In the genomic region with DNA sequence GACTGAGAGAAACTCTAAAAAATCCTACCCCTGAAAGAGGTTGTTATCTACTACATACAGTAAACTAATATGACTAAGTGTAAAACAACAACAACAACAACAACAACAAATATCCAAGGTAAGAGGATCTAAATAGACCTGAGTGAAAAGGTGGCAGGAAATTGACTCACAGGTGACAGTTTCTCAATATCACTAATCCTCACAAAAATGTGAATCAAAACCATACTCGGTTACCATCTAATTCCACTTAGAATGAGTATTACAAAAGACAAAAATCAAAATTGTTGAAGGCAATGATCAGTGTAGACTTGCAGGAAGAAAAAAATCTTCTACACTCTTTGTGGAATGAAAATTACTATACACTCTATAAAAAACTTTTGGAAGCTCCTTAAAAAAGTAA, we compare ENCODE assay signal across 19 cellular contexts. TPM values are rescaled to one million over a fixed set of nuclear protein-coding genes. Genes with fewer than 3 reads are reported as not detected.
DNase-seq lines count a peak whose midpoint lies in the region; ATAC-seq and TF ChIP-seq lines count a peak whose summit lies in the region.
"Had no signal": no experiment of that assay in that cellular context is flagged by ENCODE, and none has a peak within 500 bp of the region (broad histone marks: within the 10 kb centered on the region; RNA-seq: fewer than 3 reads in every experiment).

No MANE protein-coding gene starts in this region.

- POLR2A ChIA-PET in CD8-positive, alpha-beta T cell (lab: Charles Lee) = no interaction called here
- POLR2A ChIA-PET in activated CD4-positive, alpha-beta memory T cell treated with anti-CD3 and anti-CD28 coated beads for 36 hours (lab: Charles Lee) = no interaction called here
- POLR2A ChIA-PET in RWPE1 (lab: Yijun Ruan, JAX; ENCODE audit: low non-redundant PET) = no interaction called here

- peaks cover 46% of the 10 kb centered on the region for H3K36me3 ChIP-seq in CD8-positive, alpha-beta T cell (ENCODE audit: insufficient read depth, low read length)

- no peaks in the 10 kb centered on the region for H3K27me3 Mint-ChIP-seq in activated T-cell treated with anti-CD3 and anti-CD28 coated beads, Interleukin-2, amount 50 U/mL, for 4 hours (ENCODE audit: low read depth)
- no peaks in the 10 kb centered on the region for H3K27me3 Mint-ChIP-seq in CD8-positive, alpha-beta T cell (ENCODE audit: low read depth)
- no peaks in the 10 kb centered on the region for H3K27me3 Mint-ChIP-seq in activated CD4-positive, alpha-beta memory T cell treated with anti-CD3 and anti-CD28 coated beads for 36 hours
- no peaks in the 10 kb centered on the region for H3K27me3 Mint-ChIP-seq in effector memory CD8-positive, alpha-beta T cell
- H3K27me3 Mint-ChIP-seq: IgD-negative memory B cell had no signal

- peak; percentile 33 to 45 for ATAC-seq in activated T-cell treated with anti-CD3 and anti-CD28 coated beads, Interleukin-2, amount 50 U/mL, for 4 hours
- ATAC-seq in CD8-positive, alpha-beta T cell = no peak
- ATAC-seq in effector memory CD8-positive, alpha-beta T cell (replicated peaks) = no peak
- ATAC-seq in GM19455 (IDR thresholded peaks at IDR 0.05; ENCODE audit: unreplicated experiment) = no peak
- ATAC-seq in GM19035 (IDR thresholded peaks at IDR 0.05; ENCODE audit: unreplicated experiment) = no peak
- ATAC-seq: Panc1 had no signal

- CTCF ChIA-PET in CD8-positive, alpha-beta T cell (lab: Charles Lee) = no interaction called here
- CTCF ChIA-PET in activated CD4-positive, alpha-beta memory T cell treated with anti-CD3 and anti-CD28 coated beads for 36 hours (lab: Charles Lee) = no interaction called here
- CTCF ChIA-PET in RWPE1 (lab: Yijun Ruan, JAX) = no interaction called here

- peaks cover 54% of the 10 kb centered on the region for H3K4me1 Mint-ChIP-seq in activated T-cell treated with anti-CD3 and anti-CD28 coated beads, Interleukin-2, amount 50 U/mL, for 4 hours (ENCODE audit: low read depth)
- H3K4me1 Mint-ChIP-seq in CD8-positive, alpha-beta T cell (ENCODE audit: low read depth) = peaks cover 52% of the 10 kb centered on the region
- peaks cover 59% of the 10 kb centered on the region for H3K4me1 Mint-ChIP-seq in activated CD4-positive, alpha-beta memory T cell treated with anti-CD3 and anti-CD28 coated beads for 36 hours (ENCODE audit: low read depth)
- H3K4me1 Mint-ChIP-seq in effector memory CD8-positive, alpha-beta T cell (ENCODE audit: low read depth in 2 of 2) = peaks cover 38 to 39% of the 10 kb centered on the region in 2 donors

- peak overlapping the region; percentile 33 for H3K27ac Mint-ChIP-seq in CD8-positive, alpha-beta T cell
- peak overlapping the region; percentile 50 for H3K27ac Mint-ChIP-seq in activated CD4-positive, alpha-beta memory T cell treated with anti-CD3 and anti-CD28 coated beads for 36 hours
- peak overlapping the region; percentile 2 to 5 for H3K27ac Mint-ChIP-seq in effector memory CD8-positive, alpha-beta T cell

- H3K27me3 ChIP-seq in CD8-positive, alpha-beta T cell (ENCODE audit: insufficient read depth, low read length) = no peaks in the 10 kb centered on the region

- no peaks in the 10 kb centered on the region for H3K9me3 Mint-ChIP-seq in activated T-cell treated with anti-CD3 and anti-CD28 coated beads, Interleukin-2, amount 50 U/mL, for 4 hours
- no peaks in the 10 kb centered on the region for H3K9me3 Mint-ChIP-seq in CD8-positive, alpha-beta T cell
- H3K9me3 Mint-ChIP-seq in activated CD4-positive, alpha-beta memory T cell treated with anti-CD3 and anti-CD28 coated beads for 36 hours = no peaks in the 10 kb centered on the region
- H3K9me3 Mint-ChIP-seq in effector memory CD8-positive, alpha-beta T cell = no peaks in the 10 kb centered on the region
- H3K9me3 Mint-ChIP-seq: IgD-negative memory B cell had no signal

- no peak for DNase-seq in activated T-cell treated with anti-CD3 and anti-CD28 coated beads, Interleukin-2, amount 50 U/mL, for 4 hours
- no peak for DNase-seq in activated T-cell treated with anti-CD3 and anti-CD28 coated beads, Interleukin-2, amount 50 U/mL, for 48 hours
- no peak for DNase-seq in CD8-positive, alpha-beta T cell
- no peak for DNase-seq in activated CD4-positive, alpha-beta memory T cell treated with anti-CD3 and anti-CD28 coated beads for 36 hours
- DNase-seq in effector memory CD8-positive, alpha-beta T cell = no peak
- no peak for DNase-seq in RWPE1 (ENCODE audit: low spot score)
- DNase-seq: AML-193, HCEC 1CT, NCI-H1417, NCI-H1930, NCI-H2171 treated with DMSO at 0.1 percent for 48 hours, NCI-H510A treated with DMSO at 0.1 percent for 48 hours, Right ventricle myocardium superior had no signal

- H3K9me3 ChIP-seq in CD8-positive, alpha-beta T cell (ENCODE audit: low read length) = no peaks in the 10 kb centered on the region

- no peak for TF ChIP-seq CTCF in CD8-positive, alpha-beta T cell (IDR thresholded peaks at IDR 0.05)
- TF ChIP-seq CTCF in RWPE1 (conservative IDR thresholded peaks at IDR 0.05; ENCODE audit: low read depth) = no peak

- H3K36me3 Mint-ChIP-seq in activated T-cell treated with anti-CD3 and anti-CD28 coated beads, Interleukin-2, amount 50 U/mL, for 4 hours (ENCODE audit: insufficient read depth) = peaks cover 75% of the 10 kb centered on the region
- peaks cover 94% of the 10 kb centered on the region for H3K36me3 Mint-ChIP-seq in CD8-positive, alpha-beta T cell
- H3K36me3 Mint-ChIP-seq in activated CD4-positive, alpha-beta memory T cell treated with anti-CD3 and anti-CD28 coated beads for 36 hours = peaks cover 82% of the 10 kb centered on the region
- H3K36me3 Mint-ChIP-seq in effector memory CD8-positive, alpha-beta T cell (ENCODE audit: insufficient read depth) = peaks cover 61% of the 10 kb centered on the region

- no peak overlapping the region for H3K27ac ChIP-seq in CD8-positive, alpha-beta T cell (ENCODE audit: low read depth, low read length)
- no peak overlapping the region for H3K27ac ChIP-seq in RWPE1

- peaks cover 14% of the 10 kb centered on the region for H3K4me1 ChIP-seq in CD8-positive, alpha-beta T cell (ENCODE audit: insufficient read depth, low read length)

- no peak overlapping the region for H3K4me3 Mint-ChIP-seq in activated T-cell treated with anti-CD3 and anti-CD28 coated beads, Interleukin-2, amount 50 U/mL, for 4 hours
- H3K4me3 Mint-ChIP-seq in CD8-positive, alpha-beta T cell = no peak overlapping the region
- H3K4me3 Mint-ChIP-seq in activated CD4-positive, alpha-beta memory T cell treated with anti-CD3 and anti-CD28 coated beads for 36 hours = no peak overlapping the region
- no peak overlapping the region for H3K4me3 Mint-ChIP-seq in effector memory CD8-positive, alpha-beta T cell
- H3K4me3 Mint-ChIP-seq: IgD-negative memory B cell had no signal

- H3K4me3 ChIP-seq in CD8-positive, alpha-beta T cell (ENCODE audit: low read depth, low read length) = no peak overlapping the region

- intact Hi-C loops in CD8-positive, alpha-beta T cell (cut with DNase I, micrococcal nuclease) = no loop called here
- intact Hi-C loops in activated CD4-positive, alpha-beta memory T cell treated with anti-CD3 and anti-CD28 coated beads for 36 hours (cut with micrococcal nuclease) = loop anchor here (1.0 to 10.0 kb wide), 5 partner anchors 8 to 693 kb away; a partner anchor contains a TSS

RNA-seq across cellular contexts. Expression of a gene that starts 17.5 kb away (rescaled TPM):
- 1 to 10 TPM; 3.3 to 7.4 (median 4.1) TPM for total RNA-seq in activated T-cell treated with anti-CD3 and anti-CD28 coated beads, Interleukin-2, amount 50 U/mL, for 4 hours
- total RNA-seq in CD8-positive, alpha-beta T cell = 10 to 100 TPM; 24.7 to 26.2 TPM
- 1 to 10 TPM; 7.7 to 9.1 TPM for total RNA-seq in activated CD4-positive, alpha-beta memory T cell treated with anti-CD3 and anti-CD28 coated beads for 36 hours
- total RNA-seq: HT-29, LHCN-M2, Right ventricle myocardium superior had no signal

RNA-seq across cellular contexts. Expression of a gene that starts 42.6 kb away (rescaled TPM):
- 1 to 10 TPM; 2.3 to 3.0 (median 2.6) TPM for total RNA-seq in activated T-cell treated with anti-CD3 and anti-CD28 coated beads, Interleukin-2, amount 50 U/mL, for 4 hours
- total RNA-seq in CD8-positive, alpha-beta T cell = 1 to 10 TPM; 1.7 to 1.9 TPM
- 1 to 10 TPM; 1.2 to 1.3 TPM for total RNA-seq in activated CD4-positive, alpha-beta memory T cell treated with anti-CD3 and anti-CD28 coated beads for 36 hours

RNA-seq across cellular contexts. Expression of a gene that starts 46.0 kb away (rescaled TPM):
- total RNA-seq in activated T-cell treated with anti-CD3 and anti-CD28 coated beads, Interleukin-2, amount 50 U/mL, for 4 hours = not detected
- total RNA-seq in CD8-positive, alpha-beta T cell = 1 to 10 TPM in 1 of 2 experiments, not detected in 1; 1.0 TPM
- total RNA-seq in activated CD4-positive, alpha-beta memory T cell treated with anti-CD3 and anti-CD28 coated beads for 36 hours = not detected
- total RNA-seq: HT-29, LHCN-M2 had no signal

RNA-seq across cellular contexts. Expression of a gene that starts 54.5 kb away (rescaled TPM):
- under 1 TPM in 2 of 3 donors, not detected in 1; 0.11 to 0.30 TPM for total RNA-seq in activated T-cell treated with anti-CD3 and anti-CD28 coated beads, Interleukin-2, amount 50 U/mL, for 4 hours
- under 1 TPM; 0.50 to 0.62 TPM for total RNA-seq in CD8-positive, alpha-beta T cell
- total RNA-seq in activated CD4-positive, alpha-beta memory T cell treated with anti-CD3 and anti-CD28 coated beads for 36 hours = under 1 TPM; 0.31 to 0.90 TPM
- total RNA-seq: HT-29, LHCN-M2, Right ventricle myocardium superior had no signal

RNA-seq across cellular contexts. Expression of a gene that starts 59.5 kb away (rescaled TPM):
- total RNA-seq in activated T-cell treated with anti-CD3 and anti-CD28 coated beads, Interleukin-2, amount 50 U/mL, for 4 hours = 100 to 1,000 TPM; 113 to 204 (median 187) TPM
- 10 to 100 TPM; 40.7 to 52.4 TPM for total RNA-seq in CD8-positive, alpha-beta T cell
- total RNA-seq in activated CD4-positive, alpha-beta memory T cell treated with anti-CD3 and anti-CD28 coated beads for 36 hours = 100 to 1,000 TPM; 144 to 157 TPM

Comparison
In these comparisons a context has a peak if more than half of its experiments do, and no peak if none do; other contexts are left out.
1. ATAC-seq: peak in activated T-cell treated with anti-CD3 and anti-CD28 coated beads, Interleukin-2, amount 50 U/mL, for 4 hours (2 of 2); none in CD8-positive, alpha-beta T cell (single experiment), effector memory CD8-positive, alpha-beta T cell (single experiment), GM19455 (single experiment) and GM19035 (single experiment).
2. Peak in every context shown above with its lines, with median percentiles within 50 percentile points of each other: H3K27ac Mint-ChIP-seq.